ENCODE assay signal across 8 cellular contexts in genomic region chr11:84437129-84438123, GRCh38.
DNase-seq lines count a peak whose midpoint lies in the region; ATAC-seq and TF ChIP-seq lines count a peak whose summit lies in the region.

No MANE protein-coding gene starts in this region.

- in situ Hi-C loops in astrocyte of the cerebellum (cut with HindIII; ENCODE audit: low sequenced_read_pairs), result no loop called here

- no peak overlapping the region for H3K27ac ChIP-seq in esophagus squamous epithelium

- peak; percentile 97 for ATAC-seq in GM21367 (IDR thresholded peaks at IDR 0.05; ENCODE audit: unreplicated experiment)
- ATAC-seq in HG03558 (IDR thresholded peaks at IDR 0.05; ENCODE audit: extremely low read depth, unreplicated experiment), result peak; percentile 71

- WGBS in esophagus squamous epithelium, 2 donors, result 10 to 12% methylated on average over 9 to 11 of the region's 21 CpGs

- H3K4me1 ChIP-seq in esophagus squamous epithelium, result no peaks in the 10 kb centered on the region

- H3K4me3 ChIP-seq in astrocyte of the cerebellum (ENCODE audit: low read depth, low read length), result peak overlapping the region; percentile 9
- no peak overlapping the region for H3K4me3 ChIP-seq in esophagus squamous epithelium

- no peak for TF ChIP-seq CTCF in astrocyte of the cerebellum (IDR thresholded peaks at IDR 0.05; ENCODE audit: low read depth, low read length, missing control alignments)
- no peak for TF ChIP-seq CTCF in esophagus squamous epithelium (IDR thresholded peaks at IDR 0.05)

- no peaks in the 10 kb centered on the region for H3K9me3 ChIP-seq in esophagus squamous epithelium

- H3K27me3 ChIP-seq in esophagus squamous epithelium, result no peaks in the 10 kb centered on the region

- intact Hi-C loops in esophagus squamous epithelium (cut with DNase I), result no loop called here

- no peak for TF ChIP-seq POLR2A in esophagus squamous epithelium (IDR thresholded peaks at IDR 0.05)

- DNase-seq in DMS53 treated with DMSO at 0.1 percent for 48 hours (lab: John Stamatoyannopoulos, UW; ENCODE audit: unreplicated experiment) (peak; percentile 97), astrocyte of the cerebellum (ENCODE audit: low read depth) (no peak), medulla oblongata (ENCODE audit: extremely low spot score) (peak; percentile 7), SKM-1 (lab: John Stamatoyannopoulos, UW; ENCODE audit: unreplicated experiment) (no peak), NCI-H2107 (lab: John Stamatoyannopoulos, UW) (no peak), esophagus squamous epithelium (lab: John Stamatoyannopoulos, UW) (no peak)

- H3K36me3 ChIP-seq in esophagus squamous epithelium, result no peaks in the 10 kb centered on the region

Comparison
In these comparisons a context has a peak if more than half of its experiments do, and no peak if none do; other contexts are left out.
1. DNase-seq: peak in DMS53 treated with DMSO at 0.1 percent for 48 hours (single experiment) and medulla oblongata (single experiment); none in astrocyte of the cerebellum (single experiment), SKM-1 (single experiment), NCI-H2107 (single experiment) and esophagus squamous epithelium (single experiment).